1 cellular context compared by ENCODE assay signal in the genomic region with DNA sequence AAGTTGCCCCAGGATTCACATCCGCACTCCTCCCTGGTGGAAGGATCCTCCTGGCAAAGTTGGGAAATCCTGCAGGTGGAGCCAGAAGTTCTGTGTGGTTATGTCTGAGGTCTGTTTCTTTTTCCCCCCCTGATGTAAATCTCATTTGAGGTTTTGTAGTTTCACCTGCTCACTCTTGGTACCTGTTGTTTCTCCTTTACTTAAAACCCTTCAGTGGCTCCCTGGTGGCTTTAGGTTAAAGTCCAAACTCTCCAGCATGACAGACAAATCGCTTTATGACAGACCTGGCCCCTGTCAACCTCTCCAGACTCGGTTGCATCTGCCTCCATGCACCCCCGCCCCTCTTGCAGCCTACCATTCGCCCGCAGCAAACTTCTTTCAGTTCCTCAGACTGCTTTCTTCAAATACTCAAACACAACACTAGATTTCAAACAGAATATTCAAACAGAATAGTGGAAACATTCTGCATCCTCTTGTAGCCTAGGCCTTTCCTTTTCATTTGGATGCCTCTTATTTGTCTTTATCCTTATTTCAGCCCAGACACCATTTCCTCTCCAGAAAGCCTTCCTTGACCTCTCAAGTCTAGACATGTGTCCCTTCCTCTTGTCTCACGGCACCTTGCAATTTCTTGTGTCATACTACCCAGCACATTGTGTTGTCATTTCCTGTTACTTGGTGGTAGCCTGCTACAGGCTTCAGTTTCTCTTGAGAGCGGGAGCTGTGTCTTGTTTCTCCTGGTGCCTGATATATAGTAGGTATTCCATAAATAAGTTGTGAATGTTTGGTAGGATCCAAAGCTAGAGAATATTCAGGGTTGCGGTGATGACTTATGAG.
TF ChIP-seq lines count a peak whose summit lies in the region.

No MANE protein-coding gene starts in this region.

TF ChIP-seq in GM12878, 131 proteins besides CTCF, POLR2A, EP300 and RAD21 (continues in another document):
- no peak for TF ChIP-seq MAX (IDR thresholded peaks at IDR 0.05; ENCODE audit: low read depth, low read length)
- no peak for TF ChIP-seq CBX5 (IDR thresholded peaks at IDR 0.05; ENCODE audit: low read depth)
- no peak for TF ChIP-seq BMI1 (IDR thresholded peaks at IDR 0.05; ENCODE audit: borderline replicate concordance)
- TF ChIP-seq TAF1 (IDR thresholded peaks at IDR 0.05; ENCODE audit: borderline replicate concordance, low read depth, low read length) = no peak
- no peak for TF ChIP-seq HDAC6 (IDR thresholded peaks at IDR 0.05; ENCODE audit: unreplicated experiment)
- TF ChIP-seq SMAD1 (IDR thresholded peaks at IDR 0.05; ENCODE audit: low read depth, partially characterized antibody) = no peak
- TF ChIP-seq EED (IDR thresholded peaks at IDR 0.05; ENCODE audit: low read depth) = peak; percentile 62
- peak; percentile 69 for TF ChIP-seq MTA2 (IDR thresholded peaks at IDR 0.05; ENCODE audit: low read depth)
- TF ChIP-seq SMAD5 (IDR thresholded peaks at IDR 0.05; ENCODE audit: low read depth) = no peak
- TF ChIP-seq GABPA (IDR thresholded peaks at IDR 0.05; ENCODE audit: low read depth) = peak; percentile 65
- TF ChIP-seq, protein P1, sequence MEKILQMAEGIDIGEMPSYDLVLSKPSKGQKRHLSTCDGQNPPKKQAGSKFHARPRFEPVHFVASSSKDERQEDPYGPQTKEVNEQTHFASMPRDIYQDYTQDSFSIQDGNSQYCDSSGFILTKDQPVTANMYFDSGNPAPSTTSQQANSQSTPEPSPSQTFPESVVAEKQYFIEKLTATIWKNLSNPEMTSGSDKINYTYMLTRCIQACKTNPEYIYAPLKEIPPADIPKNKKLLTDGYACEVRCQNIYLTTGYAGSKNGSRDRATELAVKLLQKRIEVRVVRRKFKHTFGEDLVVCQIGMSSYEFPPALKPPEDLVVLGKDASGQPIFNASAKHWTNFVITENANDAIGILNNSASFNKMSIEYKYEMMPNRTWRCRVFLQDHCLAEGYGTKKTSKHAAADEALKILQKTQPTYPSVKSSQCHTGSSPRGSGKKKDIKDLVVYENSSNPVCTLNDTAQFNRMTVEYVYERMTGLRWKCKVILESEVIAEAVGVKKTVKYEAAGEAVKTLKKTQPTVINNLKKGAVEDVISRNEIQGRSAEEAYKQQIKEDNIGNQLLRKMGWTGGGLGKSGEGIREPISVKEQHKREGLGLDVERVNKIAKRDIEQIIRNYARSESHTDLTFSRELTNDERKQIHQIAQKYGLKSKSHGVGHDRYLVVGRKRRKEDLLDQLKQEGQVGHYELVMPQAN (conservative IDR thresholded peaks at IDR 0.05) = no peak
- peak; percentile 75 for TF ChIP-seq IKZF1 (conservative IDR thresholded peaks at IDR 0.05)
- TF ChIP-seq ZNF217 (IDR thresholded peaks at IDR 0.05) = peak; percentile 45; the same call in 1 of the 2 replicates
- peak; percentile 66; the same call in 1 of the 2 replicates for TF ChIP-seq CREM (IDR thresholded peaks at IDR 0.05; ENCODE audit: low read depth)
- no peak for TF ChIP-seq EGR1 (IDR thresholded peaks at IDR 0.05; ENCODE audit: borderline replicate concordance in 1 of 2, low read depth in 2 of 2, low read length in 2 of 2)
- TF ChIP-seq BCL3 (IDR thresholded peaks at IDR 0.05; ENCODE audit: borderline replicate concordance, insufficient read depth, low read depth, low read length, poor library complexity, severe bottlenecking) = no peak
- TF ChIP-seq ZBTB11 (CRISPR knock-in tag; IDR thresholded peaks at IDR 0.05) = no peak
- TF ChIP-seq, protein P2, sequence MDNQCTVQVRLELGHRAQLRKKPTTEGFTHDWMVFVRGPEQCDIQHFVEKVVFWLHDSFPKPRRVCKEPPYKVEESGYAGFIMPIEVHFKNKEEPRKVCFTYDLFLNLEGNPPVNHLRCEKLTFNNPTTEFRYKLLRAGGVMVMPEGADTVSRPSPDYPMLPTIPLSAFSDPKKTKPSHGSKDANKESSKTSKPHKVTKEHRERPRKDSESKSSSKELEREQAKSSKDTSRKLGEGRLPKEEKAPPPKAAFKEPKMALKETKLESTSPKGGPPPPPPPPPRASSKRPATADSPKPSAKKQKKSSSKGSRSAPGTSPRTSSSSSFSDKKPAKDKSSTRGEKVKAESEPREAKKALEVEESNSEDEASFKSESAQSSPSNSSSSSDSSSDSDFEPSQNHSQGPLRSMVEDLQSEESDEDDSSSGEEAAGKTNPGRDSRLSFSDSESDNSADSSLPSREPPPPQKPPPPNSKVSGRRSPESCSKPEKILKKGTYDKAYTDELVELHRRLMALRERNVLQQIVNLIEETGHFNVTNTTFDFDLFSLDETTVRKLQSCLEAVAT (IDR thresholded peaks at IDR 0.05) = 0 out of 2 replicates have a peak, but pooled peaks have one; percentile 51
- peak; percentile 35 for TF ChIP-seq MEF2B (IDR thresholded peaks at IDR 0.05; ENCODE audit: partially characterized antibody, poor library complexity, severe bottlenecking)
- TF ChIP-seq SREBF1 (IDR thresholded peaks at IDR 0.05; ENCODE audit: low read length) = no peak
- no peak for TF ChIP-seq HDAC2 (IDR thresholded peaks at IDR 0.05)
- TF ChIP-seq CREB1 (IDR thresholded peaks at IDR 0.05; ENCODE audit: low read depth) = peak; percentile 87
- no peak for TF ChIP-seq KAT2A (conservative IDR thresholded peaks at IDR 0.05; ENCODE audit: control insufficient read depth, low read depth, low read length)
- TF ChIP-seq IKZF2 (IDR thresholded peaks at IDR 0.05) = peak; percentile 84 to 86; a peak in 3 of 4 replicates
- peak; percentile 64 for TF ChIP-seq NBN (IDR thresholded peaks at IDR 0.05)
- peak; percentile 45; the same call in 1 of the 2 replicates for TF ChIP-seq ATF7 (IDR thresholded peaks at IDR 0.05; ENCODE audit: low read depth)
- TF ChIP-seq, protein P3, sequence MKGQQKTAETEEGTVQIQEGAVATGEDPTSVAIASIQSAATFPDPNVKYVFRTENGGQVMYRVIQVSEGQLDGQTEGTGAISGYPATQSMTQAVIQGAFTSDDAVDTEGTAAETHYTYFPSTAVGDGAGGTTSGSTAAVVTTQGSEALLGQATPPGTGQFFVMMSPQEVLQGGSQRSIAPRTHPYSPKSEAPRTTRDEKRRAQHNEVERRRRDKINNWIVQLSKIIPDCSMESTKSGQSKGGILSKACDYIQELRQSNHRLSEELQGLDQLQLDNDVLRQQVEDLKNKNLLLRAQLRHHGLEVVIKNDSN (IDR thresholded peaks at IDR 0.05; ENCODE audit: borderline replicate concordance, extremely low read length, insufficient read depth, low read depth, low read length) = no peak
- TF ChIP-seq EZH2 (IDR thresholded peaks at IDR 0.05; ENCODE audit: borderline replicate concordance, control insufficient read depth, low read depth, low read length) = no peak
- peak; percentile 83; the same call in 1 of the 2 replicates for TF ChIP-seq SPI1 (IDR thresholded peaks at IDR 0.05; ENCODE audit: borderline replicate concordance, insufficient read depth, low read depth, low read length)
- no peak for TF ChIP-seq SUZ12 (IDR thresholded peaks at IDR 0.05; ENCODE audit: unreplicated experiment)
- TF ChIP-seq KDM1A (IDR thresholded peaks at IDR 0.05; ENCODE audit: borderline replicate concordance) = no peak
- TF ChIP-seq ZBTB40 (IDR thresholded peaks at IDR 0.05; ENCODE audit: borderline replicate concordance) = no peak
- TF ChIP-seq, protein P4, sequence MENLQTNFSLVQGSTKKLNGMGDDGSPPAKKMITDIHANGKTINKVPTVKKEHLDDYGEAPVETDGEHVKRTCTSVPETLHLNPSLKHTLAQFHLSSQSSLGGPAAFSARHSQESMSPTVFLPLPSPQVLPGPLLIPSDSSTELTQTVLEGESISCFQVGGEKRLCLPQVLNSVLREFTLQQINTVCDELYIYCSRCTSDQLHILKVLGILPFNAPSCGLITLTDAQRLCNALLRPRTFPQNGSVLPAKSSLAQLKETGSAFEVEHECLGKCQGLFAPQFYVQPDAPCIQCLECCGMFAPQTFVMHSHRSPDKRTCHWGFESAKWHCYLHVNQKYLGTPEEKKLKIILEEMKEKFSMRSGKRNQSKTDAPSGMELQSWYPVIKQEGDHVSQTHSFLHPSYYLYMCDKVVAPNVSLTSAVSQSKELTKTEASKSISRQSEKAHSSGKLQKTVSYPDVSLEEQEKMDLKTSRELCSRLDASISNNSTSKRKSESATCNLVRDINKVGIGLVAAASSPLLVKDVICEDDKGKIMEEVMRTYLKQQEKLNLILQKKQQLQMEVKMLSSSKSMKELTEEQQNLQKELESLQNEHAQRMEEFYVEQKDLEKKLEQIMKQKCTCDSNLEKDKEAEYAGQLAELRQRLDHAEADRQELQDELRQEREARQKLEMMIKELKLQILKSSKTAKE (IDR thresholded peaks at IDR 0.05; ENCODE audit: low read depth, poor library complexity, severe bottlenecking) = peak; percentile 74
- 0 out of 2 replicates have a peak, but pooled peaks have one; percentile 38 for TF ChIP-seq GATAD2B (conservative IDR thresholded peaks at IDR 0.05; ENCODE audit: low read depth)
- TF ChIP-seq BCL11A (IDR thresholded peaks at IDR 0.05; ENCODE audit: low read depth, low read length) = no peak
- TF ChIP-seq SIX5 (IDR thresholded peaks at IDR 0.05; ENCODE audit: low read depth, low read length, severe bottlenecking) = no peak
- no peak for TF ChIP-seq PML (IDR thresholded peaks at IDR 0.05; ENCODE audit: low read length)
- no peak for TF ChIP-seq CBFB (IDR thresholded peaks at IDR 0.05; ENCODE audit: low read depth)
- TF ChIP-seq JUND (IDR thresholded peaks at IDR 0.05; ENCODE audit: low read depth, low read length) = no peak
- TF ChIP-seq NFIC (IDR thresholded peaks at IDR 0.05; ENCODE audit: low read depth, low read length) = peak; percentile 28; the same call in 1 of the 2 replicates
- no peak for TF ChIP-seq NR2C2 (IDR thresholded peaks at IDR 0.05; ENCODE audit: borderline replicate concordance, control insufficient read depth, insufficient read length, low read depth)
- TF ChIP-seq DPF2 (IDR thresholded peaks at IDR 0.05) = peak; percentile 71; the same call in 1 of the 2 replicates
- TF ChIP-seq SP1 (IDR thresholded peaks at IDR 0.05; ENCODE audit: low read depth, low read length) = no peak
- no peak for TF ChIP-seq MXI1 (IDR thresholded peaks at IDR 0.05; ENCODE audit: low read depth, low read length)
- TF ChIP-seq NRF1 (conservative IDR thresholded peaks at IDR 0.05; ENCODE audit: low read depth, low read length) = no peak
